25 cellular contexts compared by ENCODE assay signal in the genomic region with DNA sequence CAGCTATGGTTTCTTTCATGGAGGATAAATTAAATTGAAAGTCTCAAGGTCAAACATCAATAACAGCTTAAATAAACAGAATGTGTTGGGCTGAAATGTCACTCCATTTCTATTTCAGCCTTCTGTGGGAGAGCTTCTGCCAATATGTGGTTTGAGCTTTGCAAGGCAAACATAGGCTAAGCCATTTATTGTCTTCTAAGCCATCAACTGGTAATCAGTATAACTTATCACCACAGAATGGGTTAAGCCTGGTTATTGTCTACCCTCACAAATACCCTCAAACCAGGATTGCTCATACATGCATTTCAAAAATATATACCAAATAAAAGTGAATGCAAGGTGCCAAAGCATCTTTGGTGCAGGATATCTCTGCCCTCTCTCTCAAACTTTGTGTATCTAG. TPM values are rescaled to one million over a fixed set of nuclear protein-coding genes. Genes with fewer than 3 reads are reported as not detected.
"Had no signal": no experiment of that assay in that cellular context is flagged by ENCODE, and none has a peak within 500 bp of the region (broad histone marks: within the 10 kb centered on the region; RNA-seq: fewer than 3 reads in every experiment).

No MANE protein-coding gene starts in this region.

- H3K4me3 Mint-ChIP-seq: IgD-negative memory B cell; T-cell; T-helper 1 cell treated with Interleukin-12 subunit alpha and Interleukin-12 subunit beta and Interleukin-4 antibody, amounts not matched to agents 30 μg/mL and 1 μg/mL, for 36 hours had no signal

- H3K27me3 ChIP-seq: Peyer's patch had no signal

- H3K27ac Mint-ChIP-seq: IgD-negative memory B cell; T-cell; T-helper 1 cell treated with Interleukin-12 subunit alpha and Interleukin-12 subunit beta and Interleukin-4 antibody, amounts not matched to agents 30 μg/mL and 1 μg/mL, for 36 hours had no signal

- H3K4me1 ChIP-seq: Peyer's patch had no signal

- H2AFZ ChIP-seq: PC-9 had no signal

- H3K9ac ChIP-seq: KMS-11, SK-N-SH had no signal

- H3K4me3 ChIP-seq: K562, PC-9, Peyer's patch had no signal

- H3K9me3 ChIP-seq: Peyer's patch, SK-N-SH had no signal

- H3K4me2 ChIP-seq: KMS-11, PC-9, SK-N-SH had no signal

- H3K4me1 Mint-ChIP-seq: IgD-negative memory B cell, T-cell had no signal

- DNase-seq: Kasumi-1; MM.1S; NCI-H1092 treated with DMSO at 0.1 percent for 48 hours; NCI-H1436; NCI-H187; NCI-H2029; NCI-H2081 treated with DMSO at 0.1 percent for 48 hours; NCI-H2227 treated with DMSO at 0.1 percent for 48 hours; NCI-H526 treated with DMSO at 0.1 percent for 48 hours; NCI-H774; NK-92 treated with Interleukin-12 subunit alpha and Interleukin-12 subunit beta, amount 100 ng/mL, for 24 hours; OCI-M1; PC-9; Peyer's patch; SK-N-SH; SW 1271; T-cell had no signal

- H3K36me3 Mint-ChIP-seq: IgD-negative memory B cell, T-cell had no signal

- H3K27ac ChIP-seq: KMS-11, PC-9, Peyer's patch had no signal

- H3K36me3 ChIP-seq: Peyer's patch had no signal

- H3K9me3 Mint-ChIP-seq: T-helper 1 cell treated with Interleukin-12 subunit alpha and Interleukin-12 subunit beta and Interleukin-4 antibody, amounts not matched to agents 30 μg/mL and 1 μg/mL, for 36 hours had no signal

RNA-seq across cellular contexts. Expression of a gene that starts 52.7 kb away (rescaled TPM):
- total RNA-seq: HepG2, K562, NCI-H460, PC-9, Peyer's patch, RPMI7951, SK-MEL-5, T-cell had no signal
